Comparison of ENCODE assay signal across 8 cellular contexts in the genomic region with DNA sequence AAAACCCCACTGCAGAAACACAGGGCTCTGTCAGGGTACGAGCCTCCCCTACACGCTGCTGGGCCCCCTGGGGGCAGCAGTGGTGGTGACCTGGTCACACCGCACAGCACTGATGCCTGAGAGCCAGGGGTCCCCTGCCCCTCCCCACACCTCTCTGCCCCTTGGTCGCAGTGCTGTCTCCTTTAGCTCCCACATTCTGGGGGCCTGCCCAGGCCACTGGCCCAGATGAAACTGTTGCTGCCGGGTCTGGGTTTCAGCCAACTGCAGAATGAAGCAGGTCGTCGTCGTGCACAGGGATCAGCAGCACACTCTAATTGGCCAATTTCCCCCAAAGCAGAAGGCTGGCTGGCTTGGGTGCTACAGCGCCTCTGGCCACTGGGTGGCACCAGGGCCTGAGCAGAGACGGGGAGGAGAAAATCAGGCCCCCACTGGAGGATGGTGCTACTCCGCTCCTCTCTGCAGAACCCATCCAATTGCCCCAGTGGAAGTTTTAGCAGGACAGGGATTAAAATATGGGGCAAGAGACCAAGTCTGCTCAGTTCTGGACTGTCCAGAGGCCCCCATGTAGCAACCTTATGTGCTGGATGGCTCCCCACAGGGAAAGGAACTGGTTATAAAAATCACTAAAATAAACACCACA. TPM values are rescaled to one million over a fixed set of nuclear protein-coding genes. Genes with fewer than 3 reads are reported as not detected.
DNase-seq lines count a peak whose midpoint lies in the region; ATAC-seq and TF ChIP-seq lines count a peak whose summit lies in the region.

No MANE protein-coding gene starts in this region.

- no peak overlapping the region for H2BK12ac ChIP-seq in mesenchymal stem cell (ENCODE audit: low read length in 2 of 2)

- H2AFZ ChIP-seq in mesenchymal stem cell (ENCODE audit: low read depth, low read length): no peak overlapping the region

- DNase-seq in AG09319 (ENCODE audit: extremely low read depth, low read depth) (no peak), NCI-H774 (lab: John Stamatoyannopoulos, UW) (peak; percentile 65), mesenchymal stem cell (peak; percentile 77)
- peak; percentile 88 for DNase-seq in activated CD8-positive, alpha-beta memory T cell treated with anti-CD3 and anti-CD28 coated beads for 24 hours
- peak; percentile 67 for DNase-seq in effector CD8-positive, alpha-beta T cell (lab: John Stamatoyannopoulos, UW)
- DNase-seq in stimulated activated CD8-positive, alpha-beta memory T cell treated with anti-CD3 and anti-CD28 coated beads, Interleukin-12 subunit alpha, Interleukin-12 subunit beta, amount 100 ng/mL, for 4 hours (ENCODE audit: low read depth): peak; percentile 48

- no peak overlapping the region for H2AK5ac ChIP-seq in mesenchymal stem cell (ENCODE audit: low read length, severe bottlenecking)

- no peak overlapping the region for H2BK5ac ChIP-seq in mesenchymal stem cell (ENCODE audit: low read depth, low read length, poor library complexity, severe bottlenecking)

- no peak overlapping the region for H2BK120ac ChIP-seq in mesenchymal stem cell (ENCODE audit: low read depth, low read length)

- peaks cover 35 to 62% of the 10 kb centered on the region in 2 experiments for H3K36me3 ChIP-seq in mesenchymal stem cell (ENCODE audit: control insufficient read depth in 1 of 2, insufficient read depth in 2 of 2, low read depth in 1 of 2, low read length in 2 of 2)

- peak overlapping the region; percentile 30 for H3K4me2 ChIP-seq in mesenchymal stem cell (ENCODE audit: low read length, poor library complexity, severe bottlenecking)

- no peaks in the 10 kb centered on the region for H3K9me3 ChIP-seq in mesenchymal stem cell (ENCODE audit: control insufficient read depth, low read length)

- no peak overlapping the region for H3K4me3 ChIP-seq in mesenchymal stem cell (ENCODE audit: insufficient read depth in 1 of 2, low read depth in 1 of 2, low read length in 2 of 2)

- no peak overlapping the region for H3K14ac ChIP-seq in mesenchymal stem cell (ENCODE audit: low read length in 2 of 2)

- H3K4me1 ChIP-seq in mesenchymal stem cell (ENCODE audit: control insufficient read depth, insufficient read depth, low read depth, low read length): peaks cover 31% of the 10 kb centered on the region

- no peak overlapping the region for H2BK15ac ChIP-seq in mesenchymal stem cell (ENCODE audit: low read depth, poor library complexity, severe bottlenecking)

- no peak overlapping the region for H4K91ac ChIP-seq in mesenchymal stem cell (ENCODE audit: low read length)

- peak; percentile 81 for ATAC-seq in GM19035 (IDR thresholded peaks at IDR 0.05; ENCODE audit: unreplicated experiment)
- peak; percentile 82 for ATAC-seq in HG03460 (IDR thresholded peaks at IDR 0.05; ENCODE audit: unreplicated experiment)

- peak overlapping the region; percentile 45 for H3K9ac ChIP-seq in mesenchymal stem cell (ENCODE audit: low read length)

- no peaks in the 10 kb centered on the region for H3K27me3 ChIP-seq in mesenchymal stem cell (ENCODE audit: control insufficient read depth in 1 of 2, insufficient read depth in 1 of 2, low read length in 2 of 2)

- H3K4ac ChIP-seq in mesenchymal stem cell (ENCODE audit: low read depth in 1 of 2, low read length in 2 of 2): no peak overlapping the region

- H3K18ac ChIP-seq in mesenchymal stem cell (ENCODE audit: low read depth in 1 of 2, low read length in 2 of 2): no peak overlapping the region

- H3K23ac ChIP-seq in mesenchymal stem cell (ENCODE audit: low read length in 2 of 2): peak overlapping the region in 1 of 2 experiments; percentile 34

- no peak overlapping the region for H3K27ac ChIP-seq in mesenchymal stem cell (ENCODE audit: low read length, poor library complexity, severe bottlenecking)

- TF ChIP-seq CTCF in AG09319 (IDR thresholded peaks at IDR 0.05; ENCODE audit: low read depth, low read length): peak; percentile 94

- 21% methylated on average over 10 of the region's 11 CpGs for WGBS in mesenchymal stem cell

- peak overlapping the region; percentile 19 for H4K8ac ChIP-seq in mesenchymal stem cell (ENCODE audit: low read length)

- H3K79me1 ChIP-seq in mesenchymal stem cell (replicated peaks; ENCODE audit: low read length, poor library complexity, severe bottlenecking): peaks cover 29% of the 10 kb centered on the region

RNA-seq across cellular contexts. Expression of gene DIDO1, which starts 26.1 kb away (rescaled TPM):
- polyA plus RNA-seq in mesenchymal stem cell (2013, experiment 1 of 2): 19.5 TPM
- polyA plus RNA-seq in mesenchymal stem cell (2013, experiment 2 of 2): 18.9 TPM

RNA-seq across cellular contexts. Expression of gene GID8, which starts 37.8 kb away (rescaled TPM):
- polyA plus RNA-seq in mesenchymal stem cell (2013, experiment 1 of 2): 18.0 TPM
- 18.3 TPM for polyA plus RNA-seq in mesenchymal stem cell (2013, experiment 2 of 2)

RNA-seq across cellular contexts. Expression of gene TCFL5, which starts 38.5 kb away (rescaled TPM):
- polyA plus RNA-seq in mesenchymal stem cell (2013, experiment 1 of 2): 6.1 TPM
- 6.9 TPM for polyA plus RNA-seq in mesenchymal stem cell (2013, experiment 2 of 2)

RNA-seq across cellular contexts. Expression of gene SLC17A9, which starts 52.3 kb away (rescaled TPM):
- polyA plus RNA-seq in mesenchymal stem cell (2013, experiment 1 of 2): 14.8 TPM
- polyA plus RNA-seq in mesenchymal stem cell (2013, experiment 2 of 2): 13.7 TPM
